14 cellular contexts compared by ENCODE assay signal in the genomic region with DNA sequence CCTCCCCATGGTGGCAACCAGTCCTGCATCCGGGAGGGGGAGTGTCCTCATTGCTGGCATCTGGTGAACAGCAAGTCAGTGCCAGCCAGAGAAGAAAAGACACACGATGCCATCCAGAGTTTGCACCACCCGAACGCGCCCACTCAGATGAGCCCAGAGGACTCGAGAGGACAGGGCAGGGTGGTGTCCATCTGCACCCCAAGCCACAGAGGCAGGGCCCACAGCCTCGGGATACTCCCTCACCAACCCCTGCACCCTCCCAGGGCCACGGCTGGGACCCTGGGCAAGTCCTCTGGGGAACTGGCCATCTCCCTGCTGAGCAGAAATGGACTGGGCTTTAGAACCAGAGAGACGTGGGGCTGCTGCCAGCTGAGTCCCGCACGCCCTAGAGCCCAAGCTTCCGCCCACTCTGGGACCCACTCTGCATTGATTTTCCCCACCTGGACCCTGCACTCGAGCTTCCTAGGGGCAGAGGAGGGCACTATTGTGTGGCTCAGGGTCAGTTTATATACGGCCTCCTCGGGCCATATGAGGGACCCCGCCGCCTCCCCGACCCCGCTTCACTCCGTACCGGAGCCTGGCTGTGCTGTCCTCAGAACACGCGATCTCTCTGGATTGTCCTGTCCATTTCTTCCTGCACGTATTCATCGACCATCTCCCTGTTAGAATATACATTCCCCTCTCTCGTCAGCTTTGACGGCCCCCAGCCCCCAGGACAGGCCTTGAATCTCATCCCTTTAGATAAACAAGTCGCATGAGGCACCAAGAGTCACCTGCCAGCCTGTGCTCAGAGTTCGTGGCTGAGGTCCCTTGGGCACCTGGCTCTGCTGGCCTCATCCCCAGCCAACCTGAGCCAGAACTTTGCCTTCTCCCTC. TPM values are rescaled to one million over a fixed set of nuclear protein-coding genes. Genes with fewer than 3 reads are reported as not detected.
"Had no signal": no experiment of that assay in that cellular context is flagged by ENCODE, and none has a peak within 500 bp of the region (broad histone marks: within the 10 kb centered on the region; RNA-seq: fewer than 3 reads in every experiment).

No MANE protein-coding gene starts in this region.

RNA-seq across cellular contexts. Expression of gene OBP2B, which starts 0.5 kb away (rescaled TPM):
- total RNA-seq: activated CD4-positive, alpha-beta memory T cell treated with anti-CD3 and anti-CD28 coated beads for 36 hours; activated CD8-positive, alpha-beta memory T cell treated with anti-CD3 and anti-CD28 coated beads, Interleukin-2, amount 10 ng/mL, durations not matched to agents 7 days and 5 days; activated naive CD8-positive, alpha-beta T cell treated with anti-CD3 and anti-CD28 coated beads for 36 hours; activated T-cell treated with anti-CD3 and anti-CD28 coated beads, Interleukin-2, amount 50 U/mL, for 72 hours; activated T-helper 17 cell treated with anti-CD3 and anti-CD28 coated beads, Interleukin-2, amount 50 U/mL, for 72 hours; ascending aorta; bronchial epithelial cell; LHCN-M2; NCI-H460; Right ventricle myocardium inferior; SK-MEL-5; T-cell; T-helper 17 cell; WTC11 had no signal

RNA-seq across cellular contexts. Expression of gene GBGT1, which starts 45.9 kb away (rescaled TPM):
- total RNA-seq: SK-MEL-5 had no signal
